Comparison of ENCODE assay signal across 1 cellular context in the genomic region with DNA sequence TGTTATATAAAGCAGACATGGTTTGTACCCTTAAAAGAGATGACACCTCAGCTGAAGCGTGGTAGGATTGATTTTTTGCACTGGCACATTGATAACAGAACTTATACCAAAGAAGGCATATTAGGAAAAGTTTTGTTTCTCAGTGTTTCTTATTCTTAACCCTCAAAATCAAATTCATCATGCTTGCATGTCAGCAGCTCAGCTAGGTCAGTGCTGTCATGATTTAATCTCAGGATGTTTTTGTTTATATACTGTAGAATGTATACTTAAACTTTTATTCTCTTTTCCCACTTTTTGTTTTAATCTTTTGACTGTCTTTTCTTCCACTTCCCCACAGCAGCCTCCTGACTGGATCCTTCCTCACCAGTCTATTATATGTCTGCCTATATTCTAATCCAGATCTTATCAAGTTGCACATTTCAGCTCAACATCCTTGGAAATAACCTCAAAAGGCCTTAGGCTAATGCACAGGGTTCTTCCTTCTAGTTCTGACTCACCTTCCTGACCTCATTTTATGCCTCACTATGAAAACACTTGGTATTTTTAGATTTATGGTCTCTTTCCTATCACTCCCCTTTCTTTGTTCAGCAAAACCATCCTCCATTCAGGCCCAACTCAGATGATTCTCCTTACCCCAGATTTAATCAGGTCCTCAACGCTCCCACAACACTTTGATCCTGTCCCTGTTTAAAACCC.
TF ChIP-seq lines count a peak whose summit lies in the region.

No MANE protein-coding gene starts in this region.

TF ChIP-seq in IMR-90, 13 proteins besides CTCF, POLR2A, EP300 and RAD21:
- TF ChIP-seq FOS (IDR thresholded peaks at IDR 0.05; ENCODE audit: low read depth, low read length), result 0 out of 2 replicates have a peak, but pooled peaks have one; percentile 41
- TF ChIP-seq, protein P1, sequence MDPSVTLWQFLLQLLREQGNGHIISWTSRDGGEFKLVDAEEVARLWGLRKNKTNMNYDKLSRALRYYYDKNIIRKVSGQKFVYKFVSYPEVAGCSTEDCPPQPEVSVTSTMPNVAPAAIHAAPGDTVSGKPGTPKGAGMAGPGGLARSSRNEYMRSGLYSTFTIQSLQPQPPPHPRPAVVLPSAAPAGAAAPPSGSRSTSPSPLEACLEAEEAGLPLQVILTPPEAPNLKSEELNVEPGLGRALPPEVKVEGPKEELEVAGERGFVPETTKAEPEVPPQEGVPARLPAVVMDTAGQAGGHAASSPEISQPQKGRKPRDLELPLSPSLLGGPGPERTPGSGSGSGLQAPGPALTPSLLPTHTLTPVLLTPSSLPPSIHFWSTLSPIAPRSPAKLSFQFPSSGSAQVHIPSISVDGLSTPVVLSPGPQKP (IDR thresholded peaks at IDR 0.05; ENCODE audit: borderline replicate concordance, low read depth, low read length), result no peak
- TF ChIP-seq RFX5 (IDR thresholded peaks at IDR 0.05; ENCODE audit: low read depth, low read length), result no peak
- no peak for TF ChIP-seq RCOR1 (IDR thresholded peaks at IDR 0.05; ENCODE audit: insufficient replicate concordance, low read length)
- TF ChIP-seq MAFK (IDR thresholded peaks at IDR 0.05; ENCODE audit: low read depth, low read length), result no peak
- TF ChIP-seq, protein P2, sequence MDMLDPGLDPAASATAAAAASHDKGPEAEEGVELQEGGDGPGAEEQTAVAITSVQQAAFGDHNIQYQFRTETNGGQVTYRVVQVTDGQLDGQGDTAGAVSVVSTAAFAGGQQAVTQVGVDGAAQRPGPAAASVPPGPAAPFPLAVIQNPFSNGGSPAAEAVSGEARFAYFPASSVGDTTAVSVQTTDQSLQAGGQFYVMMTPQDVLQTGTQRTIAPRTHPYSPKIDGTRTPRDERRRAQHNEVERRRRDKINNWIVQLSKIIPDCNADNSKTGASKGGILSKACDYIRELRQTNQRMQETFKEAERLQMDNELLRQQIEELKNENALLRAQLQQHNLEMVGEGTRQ (IDR thresholded peaks at IDR 0.05; ENCODE audit: low read depth, low read length), result no peak
- TF ChIP-seq SMC3 (IDR thresholded peaks at IDR 0.05; ENCODE audit: low read depth, low read length), result no peak
